In genomic region chr17:73369817-73370490, GRCh38 we compare ENCODE assay signal across 8 cellular contexts. TPM values are rescaled to one million over a fixed set of nuclear protein-coding genes. Genes with fewer than 3 reads are reported as not detected.
DNase-seq lines count a peak whose midpoint lies in the region; ATAC-seq, FAIRE-seq and TF ChIP-seq lines count a peak whose summit lies in the region.
"Not testable (repeated sequence)": the region's sequence is repeated elsewhere in the genome, so short reads cannot be mapped to it uniquely, and the experiment has no call there.

No MANE protein-coding gene starts in this region.

- DNase-seq in NCI-H2196 treated with DMSO at 0.1 percent for 48 hours (lab: John Stamatoyannopoulos, UW; ENCODE audit: unreplicated experiment) (peak; percentile 47), amniotic stem cell (lab: John Stamatoyannopoulos, UW) (peak; percentile 8), Right ventricle myocardium superior (peak; percentile 91), testis (peak; percentile 92)

- H3K4me3 ChIP-seq in DOHH2 (ENCODE audit: low read length); parathyroid adenoma (ENCODE audit: low read depth, low read length); testis: not testable (repeated sequence)

- FAIRE-seq in TTC549 (lab: Jason Lieb, UNC) = peak; percentile 89

- not testable (repeated sequence) for H4K20me1 ChIP-seq in DOHH2 (ENCODE audit: control insufficient read depth, insufficient read depth, low read depth, low read length)

- not testable (repeated sequence) for H3F3A ChIP-seq in DOHH2 (ENCODE audit: control insufficient read depth, insufficient read depth)

- not testable (repeated sequence) for H3K9ac ChIP-seq in parathyroid adenoma

- TF ChIP-seq CTCF in DOHH2 (IDR thresholded peaks at IDR 0.05; ENCODE audit: low read depth, low read length, poor library complexity, severe bottlenecking) = peak; percentile 76
- TF ChIP-seq CTCF in parathyroid adenoma (IDR thresholded peaks at IDR 0.05) = peak; percentile 94
- peak; percentile 99 for TF ChIP-seq CTCF in testis (IDR thresholded peaks at IDR 0.05)

- not testable (repeated sequence) for TF ChIP-seq POLR2A in testis (IDR thresholded peaks at IDR 0.05)

- 33 to 43% methylated on average over 14 of the region's 14 CpGs for WGBS in testis, 2 donors

- ATAC-seq in HG02973 (IDR thresholded peaks at IDR 0.05; ENCODE audit: unreplicated experiment) (peak; percentile 71), Right ventricle myocardium superior (ENCODE audit: poor library complexity) (peak; percentile 88)

- not testable (repeated sequence) for H3K4me1 ChIP-seq in DOHH2 (ENCODE audit: control insufficient read depth, low read length); parathyroid adenoma
- peaks cover 30% of the 10 kb centered on the region for H3K4me1 ChIP-seq in testis

- H3K9me3 ChIP-seq in DOHH2 (ENCODE audit: control insufficient read depth, insufficient read depth, low read length); parathyroid adenoma (ENCODE audit: control insufficient read depth, low read length); testis: not testable (repeated sequence)

- H3K79me2 ChIP-seq in DOHH2 (ENCODE audit: control insufficient read depth, low read length); parathyroid adenoma: not testable (repeated sequence)

- not testable (repeated sequence) for H3K4me2 ChIP-seq in DOHH2 (ENCODE audit: low read length); parathyroid adenoma (ENCODE audit: low read length)

- H3K27me3 ChIP-seq in DOHH2 (ENCODE audit: control insufficient read depth, low read length); parathyroid adenoma (ENCODE audit: control insufficient read depth, insufficient read depth, low read length); testis: not testable (repeated sequence)

- H2AFZ ChIP-seq in parathyroid adenoma = not testable (repeated sequence)

- intact Hi-C loops in Right ventricle myocardium superior (cut with DNase I) (loop anchor here (2.0 to 5.0 kb wide), 2 partner anchors 58 to 115 kb away; partner anchors contain the start of gene CDC42EP4), testis (cut with DNase I; ENCODE audit: low total_unique reads) (loop anchor here (5.0 kb wide), 1 partner anchor 113 kb away; no protein-coding TSS in a partner anchor)

- H3K27ac ChIP-seq in DOHH2 (ENCODE audit: low read depth, low read length); parathyroid adenoma; testis: not testable (repeated sequence)

- not testable (repeated sequence) for H3K36me3 ChIP-seq in DOHH2 (ENCODE audit: control insufficient read depth, low read length); parathyroid adenoma (ENCODE audit: control insufficient read depth, insufficient read depth, low read length); testis (ENCODE audit: low read depth, missing control alignments)

- H3K9me2 ChIP-seq in DOHH2 (replicated peaks; ENCODE audit: control insufficient read depth, low read length) = not testable (repeated sequence)

RNA-seq across cellular contexts. Expression of gene CDC42EP4, which starts 58.2 kb away (rescaled TPM):
- total RNA-seq in Right ventricle myocardium superior (53.0 TPM), testis (100 to 1,000 TPM; 103 to 140 TPM)
- polyA plus RNA-seq in testis (ENCODE audit: insufficient read depth, low read depth, low replicate concordance) = 55.9 TPM

Comparison
In these comparisons a context has a peak if more than half of its experiments do, and no peak if none do; other contexts are left out.
1. DNase-seq: peak in every context shown above with its lines; median percentile 92 in testis; 91 in Right ventricle myocardium superior; 47 in NCI-H2196 treated with DMSO at 0.1 percent for 48 hours; 8 in amniotic stem cell.